20 cellular contexts compared by ENCODE assay signal in genomic region chr18:71809711-71810110, GRCh38.
DNase-seq lines count a peak whose midpoint lies in the region; ATAC-seq and TF ChIP-seq lines count a peak whose summit lies in the region.
"Had no signal": no experiment of that assay in that cellular context is flagged by ENCODE, and none has a peak within 500 bp of the region (broad histone marks: within the 10 kb centered on the region; RNA-seq: fewer than 3 reads in every experiment).

No MANE protein-coding gene starts in this region.

- H3K27me3 ChIP-seq in breast epithelium = no peaks in the 10 kb centered on the region

- H3K27ac ChIP-seq in breast epithelium = no peak overlapping the region
- H3K27ac ChIP-seq: A549, SK-N-MC had no signal

- no peaks in the 10 kb centered on the region for H3K4me1 ChIP-seq in breast epithelium
- H3K4me1 ChIP-seq: A549, Caco-2 had no signal

- peak overlapping the region; percentile 50 for H3K27ac Mint-ChIP-seq in MCF 10A (ENCODE audit: low read depth, unreplicated experiment)
- H3K27ac Mint-ChIP-seq: CD4-positive, alpha-beta T cell had no signal

- no peaks in the 10 kb centered on the region for H3K36me3 Mint-ChIP-seq in MCF 10A (ENCODE audit: insufficient read depth, unreplicated experiment)

- peaks cover 7% of the 10 kb centered on the region for H3K9me3 Mint-ChIP-seq in MCF 10A (ENCODE audit: unreplicated experiment)

- H3K4me3 Mint-ChIP-seq in MCF 10A (ENCODE audit: unreplicated experiment) = no peak overlapping the region
- H3K4me3 Mint-ChIP-seq: CD4-positive, alpha-beta T cell had no signal

- POLR2A ChIA-PET in MCF 10A (lab: Yijun Ruan, JAX) = interaction anchor here (0.8 to 1.1 kb wide), 2 partner anchors 10 to 698 kb away, joined by 3 to 4 read pairs; no protein-coding TSS in a partner anchor

- no TSS peak for BruUV-seq in MCF 10A (replicated peaks; lab: Mats Ljungman, UMichigan)

- H3K4me3 ChIP-seq in breast epithelium = no peak overlapping the region
- no peak overlapping the region for H3K4me3 ChIP-seq in epithelial cell of esophagus (ENCODE audit: low read length)
- H3K4me3 ChIP-seq: A549, SK-N-MC had no signal

- H3K9me3 ChIP-seq in breast epithelium = no peaks in the 10 kb centered on the region
- H3K9me3 ChIP-seq: A549, Caco-2 had no signal

- ATAC-seq in HG03159 (IDR thresholded peaks at IDR 0.05; ENCODE audit: unreplicated experiment) (no peak), GM18873 (IDR thresholded peaks at IDR 0.05; ENCODE audit: low FRiP score, unreplicated experiment) (no peak)
- ATAC-seq: A549, HCT116, Panc1 had no signal

- H3K36me3 ChIP-seq in breast epithelium = no peaks in the 10 kb centered on the region

- peak; percentile 65 for DNase-seq in MCF 10A (ENCODE audit: unreplicated experiment)
- DNase-seq in breast epithelium (ENCODE audit: low spot score in 2 of 2) = no peak
- peak; percentile 63 for DNase-seq in NCI-H748 (lab: John Stamatoyannopoulos, UW; ENCODE audit: unreplicated experiment)
- peak; percentile 66 for DNase-seq in epithelial cell of esophagus (ENCODE audit: low read depth)
- DNase-seq in SKM-1 treated with dmso at 0.1 percent for 144 hours (lab: John Stamatoyannopoulos, UW; ENCODE audit: unreplicated experiment) = no peak
- no peak for DNase-seq in NCI-H1930 (lab: John Stamatoyannopoulos, UW)
- DNase-seq: Caco-2; CD4-positive, alpha-beta T cell; DMS53; GOT3; NCI-H1436; NCI-H2081 treated with DMSO at 0.1 percent for 48 hours; NCI-H524 treated with DMSO at 0.1 percent for 48 hours; Right ventricle myocardium superior had no signal

- no peak for TF ChIP-seq CTCF in MCF 10A (IDR thresholded peaks at IDR 0.05; ENCODE audit: unreplicated experiment)
- TF ChIP-seq CTCF in breast epithelium (IDR thresholded peaks at IDR 0.05) = no peak
- no peak for TF ChIP-seq CTCF in epithelial cell of esophagus (IDR thresholded peaks at IDR 0.05; ENCODE audit: insufficient read depth, low read depth, low read length, missing control alignments)

- no peak for TF ChIP-seq POLR2A in breast epithelium (IDR thresholded peaks at IDR 0.05)

- peaks cover 21% of the 10 kb centered on the region for H3K4me1 Mint-ChIP-seq in MCF 10A (ENCODE audit: insufficient read depth, unreplicated experiment)

- CTCF ChIA-PET in MCF 10A (lab: Yijun Ruan, JAX) = interaction anchor here (0.5 kb wide), 1 partner anchor 110 kb away, joined by 5 read pairs; no protein-coding TSS in a partner anchor

- peaks cover 11% of the 10 kb centered on the region for H3K27me3 Mint-ChIP-seq in MCF 10A (ENCODE audit: insufficient read depth, unreplicated experiment)
- H3K27me3 Mint-ChIP-seq: CD4-positive, alpha-beta T cell had no signal

- intact Hi-C loops in MCF 10A (cut with micrococcal nuclease) = no loop called here
- intact Hi-C loops in breast epithelium (cut with DNase I; ENCODE audit: low total_unique reads) = no loop called here

Comparison
In these comparisons a context has a peak if more than half of its experiments do, and no peak if none do; other contexts are left out.
1. DNase-seq: peak in MCF 10A (single experiment), NCI-H748 (single experiment) and epithelial cell of esophagus (single experiment); none in breast epithelium (0 of 2), SKM-1 treated with dmso at 0.1 percent for 144 hours (single experiment) and NCI-H1930 (0 of 2).